Comparison of ENCODE assay signal across 9 cellular contexts in genomic region chr22:36366291-36366708, GRCh38. TPM values are rescaled to one million over a fixed set of nuclear protein-coding genes. Genes with fewer than 3 reads are reported as not detected.
DNase-seq lines count a peak whose midpoint lies in the region; ATAC-seq and TF ChIP-seq lines count a peak whose summit lies in the region.
"Had no signal": no experiment of that assay in that cellular context is flagged by ENCODE, and none has a peak within 500 bp of the region (broad histone marks: within the 10 kb centered on the region; RNA-seq: fewer than 3 reads in every experiment).

No MANE protein-coding gene starts in this region.

- peaks cover 100% of the 10 kb centered on the region for H3K79me2 ChIP-seq in OCI-LY3 (ENCODE audit: low read length)

- H3K4me3 ChIP-seq in OCI-LY3 (ENCODE audit: low read length) = no peak overlapping the region

- H3K9me3 Mint-ChIP-seq in CD14-positive monocyte (no peaks in the 10 kb centered on the region), endothelial cell (ENCODE audit: unreplicated experiment) (no peaks in the 10 kb centered on the region), nephron progenitor cell (no peaks in the 10 kb centered on the region)

- DNase-seq in CD14-positive monocyte (ENCODE audit: low spot score) = no peak
- DNase-seq in endothelial cell (ENCODE audit: low spot score) = no peak
- no peak for DNase-seq in nephron progenitor cell
- no peak for DNase-seq in NK-92 (lab: John Stamatoyannopoulos, UW; ENCODE audit: unreplicated experiment)
- DNase-seq in D341Med (ENCODE audit: low spot score) = no peak
- DNase-seq: stimulated activated CD4-positive, alpha-beta T cell treated with anti-CD3 and anti-CD28 coated beads, Interleukin-2, amount 100 ng/mL, for 24 hours had no signal

- no peak for TF ChIP-seq CTCF in CD14-positive monocyte (IDR thresholded peaks at IDR 0.05)
- no peak for TF ChIP-seq CTCF in OCI-LY3 (IDR thresholded peaks at IDR 0.05; ENCODE audit: low read depth, low read length)
- no peak for TF ChIP-seq CTCF in endothelial cell (IDR thresholded peaks at IDR 0.05; ENCODE audit: unreplicated experiment)
- TF ChIP-seq CTCF in nephron progenitor cell (IDR thresholded peaks at IDR 0.05) = no peak

- H3K36me3 Mint-ChIP-seq in CD14-positive monocyte (peaks cover 48 to 65% of the 10 kb centered on the region in 2 donors), endothelial cell (ENCODE audit: low read depth, unreplicated experiment) (peaks cover 10% of the 10 kb centered on the region), nephron progenitor cell (ENCODE audit: low read depth) (no peaks in the 10 kb centered on the region)

- no peaks in the 10 kb centered on the region for H3K9me3 ChIP-seq in OCI-LY3 (ENCODE audit: insufficient read depth, low read length)

- H3K27ac Mint-ChIP-seq in CD14-positive monocyte (peak overlapping the region; percentile 65 to 93 (median 89)), endothelial cell (ENCODE audit: unreplicated experiment) (peak overlapping the region; percentile 70), nephron progenitor cell (peak overlapping the region; percentile 94)

- H2AFZ ChIP-seq in OCI-LY3 (ENCODE audit: low read depth, low read length) = no peak overlapping the region

- ATAC-seq in GM18873 (IDR thresholded peaks at IDR 0.05; ENCODE audit: low FRiP score, unreplicated experiment) (no peak), GM18505 (IDR thresholded peaks at IDR 0.05; ENCODE audit: unreplicated experiment) (no peak)

- peaks cover 0 to 2% (median 1%) of the 10 kb centered on the region in 3 donors for H3K27me3 Mint-ChIP-seq in CD14-positive monocyte (ENCODE audit: low read depth in 3 of 3)
- peaks cover 18% of the 10 kb centered on the region for H3K27me3 Mint-ChIP-seq in endothelial cell (ENCODE audit: unreplicated experiment)
- H3K27me3 Mint-ChIP-seq in nephron progenitor cell (ENCODE audit: low read depth, poor library complexity) = no peaks in the 10 kb centered on the region

- peak overlapping the region; percentile 6; the same call in 1 of the 2 replicates for H3K27ac ChIP-seq in OCI-LY3 (ENCODE audit: low read length)

- H3K27me3 ChIP-seq in OCI-LY3 (ENCODE audit: low read depth, low read length) = no peaks in the 10 kb centered on the region

- intact Hi-C loops in CD14-positive monocyte (cut with micrococcal nuclease) = no loop called here

- H3K4me1 ChIP-seq in OCI-LY3 (ENCODE audit: low read length) = peaks cover 85% of the 10 kb centered on the region

- H3K4me1 Mint-ChIP-seq in CD14-positive monocyte (peaks cover 96% of the 10 kb centered on the region), endothelial cell (ENCODE audit: unreplicated experiment) (peaks cover 87% of the 10 kb centered on the region), nephron progenitor cell (peaks cover 100% of the 10 kb centered on the region)

- H3K4me3 Mint-ChIP-seq in CD14-positive monocyte (peak overlapping the region in 1 of 2 donors; percentile 35), endothelial cell (ENCODE audit: unreplicated experiment) (peak overlapping the region; percentile 29), nephron progenitor cell (peak overlapping the region; percentile 18)

- peaks cover 90% of the 10 kb centered on the region for H4K20me1 ChIP-seq in OCI-LY3 (ENCODE audit: insufficient read depth, low read length)

- TF ChIP-seq POLR2A in GM18505 (IDR thresholded peaks at IDR 0.05; ENCODE audit: borderline replicate concordance, extremely low read depth, insufficient read depth, insufficient read length) = no peak

- no peak overlapping the region for H3K9ac ChIP-seq in OCI-LY3 (ENCODE audit: low read length)

- peaks cover 18% of the 10 kb centered on the region for H3K36me3 ChIP-seq in OCI-LY3 (replicated peaks; ENCODE audit: low read depth, low read length)

- H3K4me2 ChIP-seq in OCI-LY3 (ENCODE audit: low read length) = peak overlapping the region; percentile 6; the same call in 1 of the 2 replicates

RNA-seq across cellular contexts. Expression of gene MYH9, which starts 21.5 kb away (rescaled TPM):
- polyA plus RNA-seq in CD14-positive monocyte = 10 to 100 TPM; 35.6 to 79.5 TPM
- 931 TPM for total RNA-seq in endothelial cell (ENCODE audit: unreplicated experiment)
